ENCODE assay signal across 8 cellular contexts in genomic region chr15:84034831-84035753, GRCh38.
DNase-seq lines count a peak whose midpoint lies in the region; ATAC-seq, FAIRE-seq and TF ChIP-seq lines count a peak whose summit lies in the region.

No MANE protein-coding gene starts in this region.

- no peaks in the 10 kb centered on the region for H4K20me1 ChIP-seq in IMR-90 (ENCODE audit: insufficient read depth, low read length)
- H4K20me1 ChIP-seq in keratinocyte (ENCODE audit: control insufficient read depth, extremely low read depth, insufficient read depth, low read length), result no peaks in the 10 kb centered on the region

- no peak overlapping the region for H3K18ac ChIP-seq in IMR-90 (ENCODE audit: low read depth, low read length)

- CTCF ChIA-PET in IMR-90 (lab: Yijun Ruan, JAX), result interaction anchor here (1.1 to 1.3 kb wide), 3 partner anchors 12 to 189 kb away, joined by 3 to 7 read pairs (median 3); no protein-coding TSS in a partner anchor

- no peak overlapping the region for H2BK5ac ChIP-seq in IMR-90 (ENCODE audit: low read depth, low read length, poor library complexity, severe bottlenecking)

- no peaks in the 10 kb centered on the region for H3K79me2 ChIP-seq in keratinocyte (ENCODE audit: control insufficient read depth, insufficient read depth, low read length)

- no peak overlapping the region for H3K56ac ChIP-seq in IMR-90 (ENCODE audit: extremely low read depth, insufficient read depth, low read length)

- no peak overlapping the region for H2AFZ ChIP-seq in IMR-90 (replicated peaks; ENCODE audit: low read length, poor library complexity)
- H2AFZ ChIP-seq in keratinocyte (ENCODE audit: control insufficient read depth, low read length), result no peak overlapping the region

- H3K36me3 ChIP-seq in IMR-90 (ENCODE audit: control insufficient read depth, insufficient read depth, low read length), result no peaks in the 10 kb centered on the region
- no peaks in the 10 kb centered on the region for H3K36me3 ChIP-seq in keratinocyte (ENCODE audit: control insufficient read depth in 2 of 2, extremely low read depth in 1 of 2, insufficient read depth in 2 of 2, low read length in 2 of 2)

- H4K91ac ChIP-seq in IMR-90 (ENCODE audit: insufficient read depth, low read depth, low read length), result no peak overlapping the region

- H2AK9ac ChIP-seq in IMR-90 (replicated peaks; ENCODE audit: low read depth, low read length, poor library complexity), result no peak overlapping the region

- DNase-seq in ELF-1 (ENCODE audit: low read depth, low spot score) (peak; percentile 24), IMR-90 (peak; percentile 55), astrocyte of the hippocampus (ENCODE audit: low read depth, low spot score) (peak; percentile 61), keratinocyte (ENCODE audit: low read depth, low spot score) (peak; percentile 9), lower leg skin (ENCODE audit: low spot score in 2 of 2) (no peak)
- DNase-seq in activated CD8-positive, alpha-beta memory T cell treated with anti-CD3 and anti-CD28 coated beads for 24 hours, result no peak

- TF ChIP-seq POLR2A in IMR-90 (IDR thresholded peaks at IDR 0.05; ENCODE audit: low read depth, low read length), result no peak
- no peak for TF ChIP-seq POLR2A in lower leg skin (IDR thresholded peaks at IDR 0.05)

- H3K4me2 ChIP-seq in IMR-90 (ENCODE audit: low read depth, low read length) (no peak overlapping the region), keratinocyte (ENCODE audit: control insufficient read depth, extremely low read depth, insufficient read depth, low read depth, low read length) (peak overlapping the region; percentile 37)

- in situ Hi-C loops in IMR-90 (cut with MboI; ENCODE audit: low sequenced_read_pairs), result no loop called here

- peak; percentile 52 for TF ChIP-seq RAD21 in IMR-90 (IDR thresholded peaks at IDR 0.05; ENCODE audit: low read length)

- H3K79me1 ChIP-seq in IMR-90 (ENCODE audit: low read depth in 1 of 2, low read length in 2 of 2), result no peaks in the 10 kb centered on the region

- ATAC-seq in IMR-90 (ENCODE audit: low read depth) (peak; percentile 91), GM18909 (IDR thresholded peaks at IDR 0.05; ENCODE audit: poor library complexity, unreplicated experiment) (no peak), HG03378 (IDR thresholded peaks at IDR 0.05; ENCODE audit: unreplicated experiment) (no peak)

- POLR2A ChIA-PET in IMR-90 (lab: Charles Lee; ENCODE audit: unreplicated experiment), result no interaction called here

- H4K5ac ChIP-seq in IMR-90 (ENCODE audit: low read depth, low read length), result no peak overlapping the region

- no peak overlapping the region for H3K4me3 ChIP-seq in IMR-90 (ENCODE audit: insufficient read depth, low read depth, low read length)
- H3K4me3 ChIP-seq in keratinocyte (ENCODE audit: control insufficient read depth in 2 of 3, extremely low read depth in 1 of 3, insufficient read depth in 2 of 3, low read depth in 1 of 3, low read length in 3 of 3), result no peak overlapping the region
- no peak overlapping the region for H3K4me3 ChIP-seq in lower leg skin (ENCODE audit: low read depth, poor library complexity, severe bottlenecking)

- no peak overlapping the region for H2BK15ac ChIP-seq in IMR-90 (ENCODE audit: low read depth, low read length)

- H2BK20ac ChIP-seq in IMR-90 (ENCODE audit: low read depth, low read length), result no peak overlapping the region

- no peak overlapping the region for H2BK120ac ChIP-seq in IMR-90 (ENCODE audit: low read depth, low read length)

- no CpG with 5 or more reads among the region's 3 CpGs for WGBS in IMR-90 (ENCODE audit: extremely low coverage in 2 of 2, insufficient read length in 1 of 2), 2 experiments
- 22 to 23% methylated on average over 3 of the region's 3 CpGs for WGBS in lower leg skin, 2 donors

- H3K27me3 ChIP-seq in IMR-90 (ENCODE audit: control insufficient read depth, insufficient read depth, low read length) (no peaks in the 10 kb centered on the region), keratinocyte (ENCODE audit: control insufficient read depth, extremely low read depth, insufficient read depth, low read length) (peaks cover 2% of the 10 kb centered on the region)

- H4K8ac ChIP-seq in IMR-90 (ENCODE audit: low read depth in 2 of 2, low read length in 2 of 2), result no peak overlapping the region

- peak; percentile 51 for TF ChIP-seq CTCF in IMR-90 (conservative IDR thresholded peaks at IDR 0.05; ENCODE audit: low read depth, low read length)
- TF ChIP-seq CTCF in keratinocyte (optimal IDR thresholded peaks at IDR 0.05 in 1 of 3, IDR thresholded peaks at IDR 0.05 in 1 of 3, conservative IDR thresholded peaks at IDR 0.05 in 1 of 3; ENCODE audit: extremely low read depth in 1 of 3, insufficient read depth in 2 of 3, low read length in 3 of 3), result peak; percentile 66 to 71 (median 68)
- no peak for TF ChIP-seq CTCF in lower leg skin (IDR thresholded peaks at IDR 0.05)

- H3K9me3 ChIP-seq in IMR-90 (ENCODE audit: control insufficient read depth, insufficient read depth, low read length) (no peaks in the 10 kb centered on the region), keratinocyte (ENCODE audit: control insufficient read depth, low read depth, low read length) (no peaks in the 10 kb centered on the region)

- H3K27ac ChIP-seq in IMR-90 (ENCODE audit: insufficient read depth, low read length) (no peak overlapping the region), keratinocyte (ENCODE audit: control insufficient read depth, insufficient read depth, low read length) (no peak overlapping the region)

- no peak overlapping the region for H2AK5ac ChIP-seq in IMR-90 (ENCODE audit: low read depth, low read length)

- H3K9ac ChIP-seq in IMR-90 (ENCODE audit: low read depth, low read length) (no peak overlapping the region), keratinocyte (ENCODE audit: control insufficient read depth, extremely low read depth, insufficient read depth, low read length) (no peak overlapping the region)

- H3K4me1 ChIP-seq in IMR-90 (ENCODE audit: control insufficient read depth, insufficient read depth, low read length) (no peaks in the 10 kb centered on the region), keratinocyte (ENCODE audit: control insufficient read depth, extremely low read depth, insufficient read depth, low read length) (no peaks in the 10 kb centered on the region)

- H3K23ac ChIP-seq in IMR-90 (ENCODE audit: low read depth, low read length), result no peak overlapping the region

- no peak overlapping the region for H3K14ac ChIP-seq in IMR-90 (replicated peaks; ENCODE audit: low read depth, low read length)

- dilution Hi-C loops in IMR-90 (cut with HindIII; ENCODE audit: low sequenced_read_pairs, unreplicated experiment) (no loop called here), keratinocyte (cut with MboI; ENCODE audit: extremely low pct_ligation_motif_present, low sequenced_read_pairs) (no loop called here)

- no peaks in the 10 kb centered on the region for H3K9me1 ChIP-seq in IMR-90 (ENCODE audit: insufficient read depth, low read length)
- no peaks in the 10 kb centered on the region for H3K9me1 ChIP-seq in keratinocyte (ENCODE audit: control insufficient read depth, extremely low read depth, insufficient read depth, low read length)

- BruUV-seq in IMR-90 (replicated peaks; lab: Mats Ljungman, UMichigan), result no TSS peak

- intact Hi-C loops in IMR-90 (cut with micrococcal nuclease), result loop anchor here (1.0 kb wide), 3 partner anchors 301 to 597 kb away; no protein-coding TSS in a partner anchor
- intact Hi-C loops in lower leg skin (cut with DNase I; ENCODE audit: low total_unique reads), result no loop called here

- no peak overlapping the region for H3K4ac ChIP-seq in IMR-90 (ENCODE audit: low read depth, low read length)

- peak; percentile 41 for FAIRE-seq in keratinocyte (lab: Jason Lieb, UNC)

TF ChIP-seq in IMR-90, 13 proteins besides CTCF, POLR2A, EP300 and RAD21:
- TF ChIP-seq BHLHE40 (IDR thresholded peaks at IDR 0.05; ENCODE audit: low read depth, low read length) (no peak), MAFK (IDR thresholded peaks at IDR 0.05; ENCODE audit: low read depth, low read length) (no peak), SMC3 (IDR thresholded peaks at IDR 0.05; ENCODE audit: low read depth, low read length) (0 out of 2 replicates have a peak, but pooled peaks have one; percentile 16), RFX5 (IDR thresholded peaks at IDR 0.05; ENCODE audit: low read depth, low read length) (no peak), RCOR1 (IDR thresholded peaks at IDR 0.05; ENCODE audit: insufficient replicate concordance, low read length) (no peak), CEBPB (IDR thresholded peaks at IDR 0.05; ENCODE audit: low read depth, low read length) (no peak), CHD1 (IDR thresholded peaks at IDR 0.05; ENCODE audit: low read depth, low read length) (no peak)

Comparison
In these comparisons a context has a peak if more than half of its experiments do, and no peak if none do; other contexts are left out.
1. DNase-seq: peak in ELF-1 (single experiment), IMR-90 (single experiment), astrocyte of the hippocampus (single experiment) and keratinocyte (single experiment); none in activated CD8-positive, alpha-beta memory T cell treated with anti-CD3 and anti-CD28 coated beads for 24 hours (single experiment) and lower leg skin (0 of 2).
2. CTCF ChIP-seq: peak in IMR-90 (single experiment) and keratinocyte (3 of 3); none in lower leg skin (0 of 3).